In the genomic region with DNA sequence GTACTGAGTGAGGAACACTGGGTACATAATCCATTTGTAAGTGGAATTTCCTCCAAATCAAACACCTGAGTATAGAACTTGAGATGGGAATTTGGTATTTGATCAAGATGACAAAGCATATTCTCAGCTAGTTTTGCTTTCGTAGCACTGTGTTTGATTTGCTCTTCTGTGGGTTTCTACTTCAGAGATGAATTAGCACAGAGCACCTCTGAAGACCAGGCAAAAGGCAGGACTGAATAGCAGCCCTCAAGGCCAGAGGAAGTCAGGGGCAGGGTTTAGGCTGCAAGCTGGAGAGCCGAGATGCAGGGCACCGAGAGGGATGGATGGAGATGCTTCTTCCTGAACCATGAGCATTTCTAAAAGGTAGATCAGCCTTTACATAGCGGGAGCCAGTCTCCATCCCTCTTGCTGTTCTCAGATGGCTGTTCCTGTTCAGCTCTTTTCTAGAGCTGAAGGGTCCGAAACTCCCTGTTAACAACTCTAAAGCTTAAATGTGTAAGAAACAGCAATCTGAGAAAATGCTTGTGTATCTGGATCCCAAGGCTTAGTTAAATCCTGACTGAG, we compare ENCODE assay signal across 22 cellular contexts. TPM values are rescaled to one million over a fixed set of nuclear protein-coding genes. Genes with fewer than 3 reads are reported as not detected.
DNase-seq lines count a peak whose midpoint lies in the region; ATAC-seq and TF ChIP-seq lines count a peak whose summit lies in the region.
"Had no signal": no experiment of that assay in that cellular context is flagged by ENCODE, and none has a peak within 500 bp of the region (broad histone marks: within the 10 kb centered on the region; RNA-seq: fewer than 3 reads in every experiment).

No MANE protein-coding gene starts in this region.

- H3K14ac ChIP-seq in neuronal stem cell (ENCODE audit: low read length), result no peak overlapping the region

- TF ChIP-seq POLR2A in breast epithelium (IDR thresholded peaks at IDR 0.05), result no peak

- peaks cover 26% of the 10 kb centered on the region for H3K36me3 ChIP-seq in GM23338 (ENCODE audit: insufficient read depth)
- H3K36me3 ChIP-seq in endodermal cell (ENCODE audit: control insufficient read depth, insufficient read depth, low read length), result no peaks in the 10 kb centered on the region
- H3K36me3 ChIP-seq in neuronal stem cell (replicated peaks in 1 of 2; ENCODE audit: control insufficient read depth in 2 of 2, insufficient read depth in 2 of 2, low read length in 2 of 2), result peaks cover 0 to 5% of the 10 kb centered on the region in 2 donors
- no peaks in the 10 kb centered on the region for H3K36me3 ChIP-seq in breast epithelium
- no peaks in the 10 kb centered on the region for H3K36me3 ChIP-seq in right atrium auricular region
- H3K36me3 ChIP-seq: BE2C; BLaER1 treated with 17β-estradiol and CSF1 and Interleukin-3, amounts not matched to agents 10 nM and 100 nM had no signal

- peaks cover 45% of the 10 kb centered on the region for H3K79me2 ChIP-seq in GM23338 (replicated peaks; ENCODE audit: insufficient read depth)

- H3K4ac ChIP-seq in neuronal stem cell (ENCODE audit: low read length), result no peak overlapping the region

- H3K23ac ChIP-seq in neuronal stem cell (ENCODE audit: low read depth, low read length, poor library complexity), result no peak overlapping the region

- H3K36me3 Mint-ChIP-seq in GM23338 (ENCODE audit: low read depth) (peaks cover 55% of the 10 kb centered on the region), WTC11 (peaks cover 59% of the 10 kb centered on the region), endodermal cell (ENCODE audit: low read depth) (peaks cover 53% of the 10 kb centered on the region)
- H3K36me3 Mint-ChIP-seq: CD14-positive monocyte; CD8-positive, alpha-beta memory T cell had no signal

- H3K9ac ChIP-seq in endodermal cell (ENCODE audit: extremely low read depth, low read length, poor library complexity, severe bottlenecking), result no peak overlapping the region
- H3K9ac ChIP-seq in neuronal stem cell (ENCODE audit: low read depth, low read length, poor library complexity), result no peak overlapping the region
- H3K9ac ChIP-seq: BLaER1 treated with 17β-estradiol and CSF1 and Interleukin-3, amounts not matched to agents 10 nM and 100 nM had no signal

- 86 to 100% methylated on average over 1 to 5 of the region's 5 CpGs for WGBS in endodermal cell (ENCODE audit: insufficient coverage in 1 of 2, insufficient read length in 1 of 2), 2 experiments
- no CpG with 5 or more reads among the region's 5 CpGs for WGBS in neuronal stem cell (ENCODE audit: extremely low coverage in 2 of 2, insufficient read length in 2 of 2, insufficient replicate concordance in 1 of 2), 2 donors

- peaks cover 18% of the 10 kb centered on the region; the same call in 1 of the 2 replicates for H3F3A ChIP-seq in GM23338 (replicated peaks; ENCODE audit: low read depth)

- POLR2A ChIA-PET in WTC11 (lab: Charles Lee), result interaction anchor here (0.6 to 1.4 kb wide), 6 partner anchors 9 to 1282 kb away, joined by 3 to 7 read pairs (median 3); partner anchors contain the start of gene ZFP42

- H2BK15ac ChIP-seq in neuronal stem cell (ENCODE audit: low read length), result no peak overlapping the region

- no peak overlapping the region for H2AK5ac ChIP-seq in neuronal stem cell (ENCODE audit: low read depth, low read length)

- ATAC-seq in GM23338 (peak; percentile 31; the same call in 2 of the 3 replicates), WTC11 (peak; percentile 12; the same call in 1 of the 2 replicates)

- H2BK5ac ChIP-seq in neuronal stem cell (ENCODE audit: low read length), result no peak overlapping the region

- intact Hi-C loops in breast epithelium (cut with DNase I; ENCODE audit: low total_unique reads), result no loop called here

- CTCF ChIA-PET in WTC11 (lab: Charles Lee), result interaction anchor here (0.7 to 1.4 kb wide), 2 partner anchors 259 to 400 kb away, joined by 3 read pairs; no protein-coding TSS in a partner anchor

- H3K4me1 Mint-ChIP-seq in GM23338 (peaks cover 24% of the 10 kb centered on the region), WTC11 (peaks cover 43% of the 10 kb centered on the region), endodermal cell (no peaks in the 10 kb centered on the region)
- H3K4me1 Mint-ChIP-seq: CD14-positive monocyte; CD8-positive, alpha-beta memory T cell had no signal

- no peak overlapping the region for H4K91ac ChIP-seq in neuronal stem cell (ENCODE audit: low read depth, low read length, poor library complexity)

- H3K27ac ChIP-seq in GM23338 (ENCODE audit: low read depth) (peak overlapping the region; percentile 51; the same call in 1 of the 2 replicates), endodermal cell (ENCODE audit: low read depth, low read length) (no peak overlapping the region), neuronal stem cell (replicated peaks; ENCODE audit: low read length) (no peak overlapping the region), breast epithelium (no peak overlapping the region), right atrium auricular region (no peak overlapping the region)
- H3K27ac ChIP-seq: 22Rv1; BLaER1 treated with 17β-estradiol and CSF1 and Interleukin-3, amounts not matched to agents 10 nM and 100 nM had no signal

- H3K4me1 ChIP-seq in GM23338 (ENCODE audit: insufficient read depth) (peaks cover 14% of the 10 kb centered on the region), endodermal cell (ENCODE audit: control insufficient read depth, insufficient read depth, low read length) (no peaks in the 10 kb centered on the region), neuronal stem cell (ENCODE audit: control insufficient read depth in 2 of 2, insufficient read depth in 1 of 2, low read depth in 1 of 2, low read length in 2 of 2) (no peaks in the 10 kb centered on the region), breast epithelium (no peaks in the 10 kb centered on the region), right atrium auricular region (no peaks in the 10 kb centered on the region)
- H3K4me1 ChIP-seq: BE2C had no signal

- H3K9me2 ChIP-seq in GM23338 (ENCODE audit: insufficient read depth), result no peaks in the 10 kb centered on the region

- H3K79me1 ChIP-seq in neuronal stem cell (ENCODE audit: low read depth, low read length), result no peaks in the 10 kb centered on the region

- H3K18ac ChIP-seq in neuronal stem cell (ENCODE audit: low read length), result peak overlapping the region; percentile 46

- H3K9me3 Mint-ChIP-seq in GM23338 (no peaks in the 10 kb centered on the region), WTC11 (peaks cover 4% of the 10 kb centered on the region; the same call in 1 of the 2 replicates), endodermal cell (no peaks in the 10 kb centered on the region)

- no peaks in the 10 kb centered on the region for H3K27me3 ChIP-seq in GM23338 (ENCODE audit: insufficient read depth)
- H3K27me3 ChIP-seq in endodermal cell (ENCODE audit: control insufficient read depth, insufficient read depth, low read length, poor library complexity, severe bottlenecking), result no peaks in the 10 kb centered on the region
- no peaks in the 10 kb centered on the region for H3K27me3 ChIP-seq in neuronal stem cell (ENCODE audit: control insufficient read depth in 3 of 3, insufficient read depth in 3 of 3, low read depth in 1 of 3, low read length in 3 of 3)
- H3K27me3 ChIP-seq in breast epithelium, result no peaks in the 10 kb centered on the region
- no peaks in the 10 kb centered on the region for H3K27me3 ChIP-seq in right atrium auricular region
- H3K27me3 ChIP-seq: BE2C; BLaER1 treated with 17β-estradiol and CSF1 and Interleukin-3, amounts not matched to agents 10 nM and 100 nM had no signal

- peaks cover 13% of the 10 kb centered on the region; the same call in 1 of the 2 replicates for H4K20me1 ChIP-seq in GM23338 (replicated peaks; ENCODE audit: insufficient read depth)
- H4K20me1 ChIP-seq: BLaER1 treated with 17β-estradiol and CSF1 and Interleukin-3, amounts not matched to agents 10 nM and 100 nM had no signal

- no peak overlapping the region for H2BK120ac ChIP-seq in neuronal stem cell (ENCODE audit: low read depth, low read length)

- H2AFZ ChIP-seq in GM23338 (0 out of 2 replicates have a peak overlapping the region, but pooled peaks have one; percentile 29), neuronal stem cell (ENCODE audit: low read length) (no peak overlapping the region)

- H3K4me2 ChIP-seq in GM23338 (no peak overlapping the region), neuronal stem cell (ENCODE audit: insufficient read depth, low read length, poor library complexity, severe bottlenecking) (no peak overlapping the region)
- H3K4me2 ChIP-seq: BLaER1 treated with 17β-estradiol and CSF1 and Interleukin-3, amounts not matched to agents 10 nM and 100 nM had no signal

- H3K4me3 ChIP-seq in GM23338, result no peak overlapping the region
- H3K4me3 ChIP-seq in endodermal cell (ENCODE audit: low read length), result no peak overlapping the region
- H3K4me3 ChIP-seq in neuronal stem cell (ENCODE audit: low read length in 2 of 2), result no peak overlapping the region
- no peak overlapping the region for H3K4me3 ChIP-seq in breast epithelium
- no peak overlapping the region for H3K4me3 ChIP-seq in right atrium auricular region
- H3K4me3 ChIP-seq: BLaER1 treated with 17β-estradiol and CSF1 and Interleukin-3, amounts not matched to agents 10 nM and 100 nM had no signal

- H4K8ac ChIP-seq in neuronal stem cell (ENCODE audit: low read depth, low read length), result no peak overlapping the region

- H3K9me3 ChIP-seq in endodermal cell (ENCODE audit: control insufficient read depth, low read length) (no peaks in the 10 kb centered on the region), neuronal stem cell (replicated peaks in 1 of 2; ENCODE audit: control insufficient read depth in 2 of 2, insufficient read depth in 1 of 2, low read depth in 1 of 2, low read length in 2 of 2) (peaks cover 0 to 2% of the 10 kb centered on the region in 2 donors), breast epithelium (no peaks in the 10 kb centered on the region), right atrium auricular region (no peaks in the 10 kb centered on the region)
- H3K9me3 ChIP-seq: BE2C; BLaER1 treated with 17β-estradiol and CSF1 and Interleukin-3, amounts not matched to agents 10 nM and 100 nM had no signal

- H2BK12ac ChIP-seq in neuronal stem cell (ENCODE audit: low read length), result no peak overlapping the region

- no peak overlapping the region; the same call in 1 of the 2 replicates for H3K27ac Mint-ChIP-seq in GM23338
- H3K27ac Mint-ChIP-seq in WTC11, result peak overlapping the region; percentile 83
- peak overlapping the region; percentile 74 for H3K27ac Mint-ChIP-seq in endodermal cell
- H3K27ac Mint-ChIP-seq: CD14-positive monocyte; CD4-positive, alpha-beta T cell; CD8-positive, alpha-beta memory T cell; HFFc6 had no signal

- no peak for TF ChIP-seq CTCF in GM23338 (conservative IDR thresholded peaks at IDR 0.05; ENCODE audit: low read depth in 2 of 2)
- TF ChIP-seq CTCF in WTC11 (IDR thresholded peaks at IDR 0.05), result no peak
- TF ChIP-seq CTCF in endodermal cell (conservative IDR thresholded peaks at IDR 0.05), result no peak
- TF ChIP-seq CTCF in breast epithelium (IDR thresholded peaks at IDR 0.05), result no peak
- no peak for TF ChIP-seq CTCF in right atrium auricular region (IDR thresholded peaks at IDR 0.05)

- DNase-seq in GM23338 (ENCODE audit: low spot score) (no peak), WTC11 (ENCODE audit: low spot score) (no peak), endodermal cell (no peak), neuronal stem cell (ENCODE audit: low spot score) (no peak), DMS79 (lab: John Stamatoyannopoulos, UW) (no peak), hippocampal formation (lab: John Stamatoyannopoulos, UW) (no peak), breast epithelium (ENCODE audit: low spot score in 2 of 2) (no peak), right atrium auricular region (ENCODE audit: low spot score) (no peak)
- DNase-seq: ACHN; AML-193; BE2C; CD4-positive, alpha-beta T cell; CD8-positive, alpha-beta memory T cell; DMS 273 treated with DMSO at 0.1 percent for 48 hours; DMS79 treated with DMSO at 0.1 percent for 48 hours; GOT3; H7; HFFc6 had no signal

- H3K4me3 Mint-ChIP-seq in GM23338 (no peak overlapping the region), WTC11 (no peak overlapping the region), endodermal cell (no peak overlapping the region)
- H3K4me3 Mint-ChIP-seq: CD14-positive monocyte; CD4-positive, alpha-beta T cell; CD8-positive, alpha-beta memory T cell; HFFc6 had no signal

- H3K27me3 Mint-ChIP-seq in GM23338 (ENCODE audit: insufficient read depth, low read depth, poor library complexity) (no peaks in the 10 kb centered on the region), WTC11 (ENCODE audit: low read depth) (no peaks in the 10 kb centered on the region), endodermal cell (ENCODE audit: insufficient read depth) (no peaks in the 10 kb centered on the region)
- H3K27me3 Mint-ChIP-seq: CD4-positive, alpha-beta T cell; CD8-positive, alpha-beta memory T cell had no signal

RNA-seq across cellular contexts. Expression of gene ZFP42, which starts 10.8 kb away (rescaled TPM):
- 111 and 124 TPM in 2 replicates for total RNA-seq in GM23338 (2014; rRNA removed; shearing (Covaris generic))
- 70.0 and 70.9 TPM in 2 replicates for polyA plus RNA-seq in GM23338 (2016; fragmentation: Nextera tagmentation; extraction: Ambion mirVana)
- total RNA-seq in WTC11 (2021), result 120 to 128 TPM (median 122 TPM) in 3 replicates
- 10 to 100 TPM; 30.9 to 58.5 TPM for total RNA-seq in endodermal cell
- polyA plus RNA-seq in endodermal cell (2013, experiment 1 of 2), result 4.9 TPM
- polyA plus RNA-seq in endodermal cell (2013, experiment 2 of 2), result 2.6 TPM
- polyA plus RNA-seq in neuronal stem cell (2013, experiment 1 of 2), result 4.2 TPM
- polyA plus RNA-seq in neuronal stem cell (2013, experiment 2 of 2), result 4.3 TPM
- not detected for total RNA-seq in breast epithelium
- under 1 TPM in 1 of 2 donors, not detected in 1; 0.26 TPM for total RNA-seq in right atrium auricular region
- total RNA-seq: CD4-positive, alpha-beta T cell; CD8-positive, alpha-beta memory T cell; G401; HFFc6 had no signal
- polyA plus RNA-seq: CD14-positive monocyte; CD8-positive, alpha-beta memory T cell had no signal

Comparison
In these comparisons a context has a peak if more than half of its experiments do, and no peak if none do; other contexts are left out.
1. RNA of gene ZFP42, which starts 10.8 kb away (total RNA-seq): 120 to 128 TPM in WTC11, 111 to 124 TPM in GM23338 and 30.9 to 58.5 TPM in endodermal cell; 0.26 TPM in right atrium auricular region and not detected in breast epithelium; every median in the first group is over 10 times any median in the second.